In the genomic region with DNA sequence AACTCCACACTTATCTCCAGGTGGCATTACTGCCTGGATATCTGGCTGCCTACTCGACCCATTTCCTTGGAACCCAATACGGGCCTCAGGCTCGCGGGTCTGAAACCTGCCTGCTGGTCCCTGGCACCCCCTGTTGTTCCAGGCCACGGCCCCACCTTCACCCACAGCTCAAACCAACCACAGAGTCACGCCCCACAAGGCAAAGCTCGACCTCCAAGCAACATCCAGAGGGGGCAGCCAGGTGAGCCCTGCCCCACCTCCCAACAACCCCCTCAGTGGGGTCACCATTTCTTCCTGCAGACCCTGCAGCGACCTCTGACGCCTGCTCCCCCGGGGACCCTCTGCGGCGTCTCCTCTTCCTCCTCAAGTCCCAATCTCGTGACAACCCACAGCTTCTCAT, we compare ENCODE assay signal across 25 cellular contexts.
"Had no signal": no experiment of that assay in that cellular context is flagged by ENCODE, and none has a peak within 500 bp of the region (broad histone marks: within the 10 kb centered on the region; RNA-seq: fewer than 3 reads in every experiment).

No MANE protein-coding gene starts in this region.

- H3K36me3 Mint-ChIP-seq: natural killer cell treated with Interleukin-12 subunit alpha and Interleukin-12 subunit beta and Interleukin-15 and Interleukin-18, amount 100 ng/mL, for 72 hours; stimulated activated memory B cell treated with anti-CD40 and anti-IgM and Interleukin-4, amounts not matched to agents 10 μg/mL and 1 μg/mL and 100 μg/mL, for 72 hours had no signal

- H2AFZ ChIP-seq: neural progenitor cell, parathyroid adenoma had no signal

- H3K4me3 Mint-ChIP-seq: natural killer cell treated with Interleukin-12 subunit alpha and Interleukin-12 subunit beta and Interleukin-15 and Interleukin-18, amount 100 ng/mL, for 72 hours; neural progenitor cell; stimulated activated memory B cell treated with anti-CD40 and anti-IgM and Interleukin-4, amounts not matched to agents 10 μg/mL and 1 μg/mL and 100 μg/mL, for 72 hours; stimulated activated naive CD8-positive, alpha-beta T cell treated with anti-CD3 and anti-CD28 coated beads, Interleukin-15, amount 100 ng/mL, for 72 hours had no signal

- H3K4me3 ChIP-seq: coronary artery, heart left ventricle, left lung, lung, neural progenitor cell, psoas muscle, spleen, thoracic aorta, transverse colon had no signal

- H3K27me3 ChIP-seq: neural progenitor cell had no signal

- H3K9me3 ChIP-seq: heart left ventricle, left lung, psoas muscle, thoracic aorta, transverse colon had no signal

- H3K4me2 ChIP-seq: neural progenitor cell had no signal

- H3K27ac ChIP-seq: coronary artery, heart left ventricle, left lung, neural progenitor cell, parathyroid adenoma, psoas muscle, spleen, thoracic aorta, transverse colon had no signal

- DNase-seq: cerebellar nuclear complex; effector CD8-positive, alpha-beta T cell; islet precursor cell; mesenchymal stem cell; midbrain; occipital lobe; retina; stimulated activated CD4-positive, alpha-beta T cell treated with anti-CD3 and anti-CD28 coated beads, Interleukin-15, amount 100 ng/mL, for 24 hours; stimulated activated CD4-positive, alpha-beta T cell treated with anti-CD3 and anti-CD28 coated beads, Interleukin-1b, Interleukin-23, amount 100 ng/mL, for 48 hours; stimulated activated CD4-positive, alpha-beta T cell treated with anti-CD3 and anti-CD28 coated beads, Interleukin-4, amount 100 ng/mL, for 24 hours; stimulated activated naive CD8-positive, alpha-beta T cell treated with anti-CD3 and anti-CD28 coated beads, Interleukin-15, amount 100 ng/mL, for 72 hours; transverse colon had no signal

- H3K4me1 ChIP-seq: left lung, parathyroid adenoma, psoas muscle, transverse colon had no signal

- ATAC-seq: esophagus mucosa; heart left ventricle; left lung; natural killer cell treated with Interleukin-12 subunit alpha and Interleukin-12 subunit beta and Interleukin-15 and Interleukin-18, amount 100 ng/mL, for 72 hours; psoas muscle; sciatic nerve; stimulated activated memory B cell treated with anti-CD40 and anti-IgM and Interleukin-4, amounts not matched to agents 10 μg/mL and 1 μg/mL and 100 μg/mL, for 72 hours; stimulated activated naive CD8-positive, alpha-beta T cell treated with anti-CD3 and anti-CD28 coated beads, Interleukin-15, amount 100 ng/mL, for 72 hours had no signal

- H3K27ac Mint-ChIP-seq: natural killer cell treated with Interleukin-12 subunit alpha and Interleukin-12 subunit beta and Interleukin-15 and Interleukin-18, amount 100 ng/mL, for 72 hours; neural progenitor cell; stimulated activated memory B cell treated with anti-CD40 and anti-IgM and Interleukin-4, amounts not matched to agents 10 μg/mL and 1 μg/mL and 100 μg/mL, for 72 hours had no signal

- H3K36me3 ChIP-seq: heart left ventricle, left lung, neural progenitor cell, spleen, thoracic aorta, transverse colon had no signal

- H3K4me1 Mint-ChIP-seq: stimulated activated memory B cell treated with anti-CD40 and anti-IgM and Interleukin-4, amounts not matched to agents 10 μg/mL and 1 μg/mL and 100 μg/mL, for 72 hours; stimulated activated naive CD8-positive, alpha-beta T cell treated with anti-CD3 and anti-CD28 coated beads, Interleukin-15, amount 100 ng/mL, for 72 hours had no signal

- H3K79me2 ChIP-seq: parathyroid adenoma had no signal

- H3K9ac ChIP-seq: neural progenitor cell, parathyroid adenoma had no signal

- H3K9me3 Mint-ChIP-seq: natural killer cell treated with Interleukin-12 subunit alpha and Interleukin-12 subunit beta and Interleukin-15 and Interleukin-18, amount 100 ng/mL, for 72 hours; stimulated activated naive CD8-positive, alpha-beta T cell treated with anti-CD3 and anti-CD28 coated beads, Interleukin-15, amount 100 ng/mL, for 72 hours had no signal
